8 cellular contexts compared by ENCODE assay signal in genomic region chr16:74367636-74368001, GRCh38. TPM values are rescaled to one million over a fixed set of nuclear protein-coding genes. Genes with fewer than 3 reads are reported as not detected.
A peak's percentile ranks its signal among the peaks of the same experiment; 100 is the strongest.
DNase-seq lines count a peak whose midpoint lies in the region; ATAC-seq and TF ChIP-seq lines count a peak whose summit lies in the region.
"Not testable (repeated sequence)": the region's sequence is repeated elsewhere in the genome, so short reads cannot be mapped to it uniquely, and the experiment has no call there.
"Had no signal": no experiment of that assay in that cellular context is flagged by ENCODE, and none has a peak within 500 bp of the region (broad histone marks: within the 10 kb centered on the region; RNA-seq: fewer than 3 reads in every experiment).

No MANE protein-coding gene starts in this region.

- not testable (repeated sequence) for H3K4me1 Mint-ChIP-seq in progenitor cell of endocrine pancreas (ENCODE audit: low read depth)

- H2AFZ ChIP-seq in Loucy (ENCODE audit: low read length) = peak overlapping the region; percentile 92

- peaks cover 51% of the 10 kb centered on the region for H3K79me2 ChIP-seq in Loucy (ENCODE audit: insufficient read depth, low read length)

- peak; percentile 51 for ATAC-seq in GM18502 (IDR thresholded peaks at IDR 0.05; ENCODE audit: poor library complexity, unreplicated experiment)
- ATAC-seq in HG02610 (IDR thresholded peaks at IDR 0.05; ENCODE audit: unreplicated experiment) = peak; percentile 40

- not testable (repeated sequence) for H3K36me3 Mint-ChIP-seq in progenitor cell of endocrine pancreas (ENCODE audit: insufficient read depth)

- peak overlapping the region; percentile 98 for H3K4me2 ChIP-seq in Loucy (ENCODE audit: low read depth, low read length, poor library complexity, severe bottlenecking)

- peak overlapping the region; percentile 84 for H3K27ac Mint-ChIP-seq in progenitor cell of endocrine pancreas

- not testable (repeated sequence) for H3K9me2 ChIP-seq in Loucy (replicated peaks; ENCODE audit: low read depth, low read length)

- H3K4me3 ChIP-seq in Loucy (ENCODE audit: low read length, poor library complexity, severe bottlenecking) (peak overlapping the region; percentile 95), coronary artery (peak overlapping the region; percentile 81)

- peak overlapping the region; percentile 97 for H3K9ac ChIP-seq in Loucy (ENCODE audit: low read depth, low read length, poor library complexity, severe bottlenecking)

- DNase-seq in activated CD4-positive, alpha-beta T cell treated with anti-CD3 and anti-CD28 coated beads, Interleukin-2, amount 50 U/mL, for 1 hour = peak; percentile 34
- DNase-seq in coronary artery (ENCODE audit: low spot score) (peak; percentile 81), iPS-NIHi7 (ENCODE audit: extremely low spot score) (peak; percentile 22), progenitor cell of endocrine pancreas (ENCODE audit: low spot score, unreplicated experiment) (peak; percentile 26)

- not testable (repeated sequence) for H3F3A ChIP-seq in Loucy (ENCODE audit: low read depth)

- not testable (repeated sequence) for TF ChIP-seq CTCF in Loucy (conservative IDR thresholded peaks at IDR 0.05; ENCODE audit: low read length); coronary artery (IDR thresholded peaks at IDR 0.05); progenitor cell of endocrine pancreas (IDR thresholded peaks at IDR 0.05; ENCODE audit: unreplicated experiment)

- H3K9me3 Mint-ChIP-seq in progenitor cell of endocrine pancreas (ENCODE audit: low read depth) = not testable (repeated sequence)

- not testable (repeated sequence) for H3K4me1 ChIP-seq in Loucy (ENCODE audit: insufficient read depth, low read length, poor library complexity, severe bottlenecking)

- H3K4me3 Mint-ChIP-seq in progenitor cell of endocrine pancreas (ENCODE audit: low read depth) = peak overlapping the region; percentile 89

- H3K27me3 ChIP-seq in Loucy (ENCODE audit: insufficient read depth, low read length, poor library complexity, severe bottlenecking) = not testable (repeated sequence)

- H3K36me3 ChIP-seq in Loucy (ENCODE audit: insufficient read depth, low read length) = not testable (repeated sequence)

- peak overlapping the region; percentile 86 to 90 for H3K27ac ChIP-seq in coronary artery

- not testable (repeated sequence) for H3K27me3 Mint-ChIP-seq in progenitor cell of endocrine pancreas

- H3K9me3 ChIP-seq in Loucy (ENCODE audit: insufficient read depth, low read depth, low read length) = not testable (repeated sequence)

- peaks cover 22% of the 10 kb centered on the region for H4K20me1 ChIP-seq in Loucy (ENCODE audit: insufficient read depth, low read length, poor library complexity, severe bottlenecking)

RNA-seq across cellular contexts. Expression of gene NPIPB15, which starts 8.5 kb away (rescaled TPM):
- 8.0 and 8.6 TPM in 2 replicates for total RNA-seq in progenitor cell of endocrine pancreas

RNA-seq across cellular contexts. Expression of gene CLEC18B, which starts 53.7 kb away (rescaled TPM):
- 3.0 and 3.5 TPM in 2 replicates for total RNA-seq in progenitor cell of endocrine pancreas
- total RNA-seq: LHCN-M2 had no signal

Comparison
In these comparisons a context has a peak if more than half of its experiments do, and no peak if none do; other contexts are left out.
1. Peak in every context shown above with its lines: DNase-seq, ATAC-seq, H3K4me3 ChIP-seq and H3K27ac ChIP-seq.
2. DNase-seq: peak in every context shown above with its lines; median percentile 81 in coronary artery; 34 in activated CD4-positive, alpha-beta T cell treated with anti-CD3 and anti-CD28 coated beads, Interleukin-2, amount 50 U/mL, for 1 hour; 26 in progenitor cell of endocrine pancreas; 22 in iPS-NIHi7.